Comparison of ENCODE assay signal across 5 cellular contexts in genomic region chr4:169012049-169012448, GRCh38.
"Had no signal": no experiment of that assay in that cellular context is flagged by ENCODE, and none has a peak within 500 bp of the region (broad histone marks: within the 10 kb centered on the region; RNA-seq: fewer than 3 reads in every experiment).

No MANE protein-coding gene starts in this region.

- H3K36me3 Mint-ChIP-seq: IgD-negative memory B cell had no signal

- H2AFZ ChIP-seq: GM23338 had no signal

- H3K4me3 Mint-ChIP-seq: H9 had no signal

- H3K27ac Mint-ChIP-seq: GM23338, H9 had no signal

- ATAC-seq: GM23338 had no signal

- H3K9me3 Mint-ChIP-seq: GM23338, H9, IgD-negative memory B cell had no signal

- DNase-seq: H9, HCEC 1CT, KG1 had no signal

- H3K27me3 Mint-ChIP-seq: IgD-negative memory B cell had no signal

- H3K4me3 ChIP-seq: GM23338 had no signal

- H3K4me2 ChIP-seq: GM23338 had no signal
